21 cellular contexts compared by ENCODE assay signal in genomic region chr1:57546931-57547330, GRCh38.
"Had no signal": no experiment of that assay in that cellular context is flagged by ENCODE, and none has a peak within 500 bp of the region (broad histone marks: within the 10 kb centered on the region; RNA-seq: fewer than 3 reads in every experiment).

No MANE protein-coding gene starts in this region.

- H3K79me2 ChIP-seq: parathyroid adenoma had no signal

- H3K27ac ChIP-seq: body of pancreas, heart right ventricle, parathyroid adenoma, thyroid gland, upper lobe of right lung had no signal

- H3K4me3 ChIP-seq: body of pancreas, heart right ventricle, thyroid gland, upper lobe of right lung had no signal

- ATAC-seq: body of pancreas; heart right ventricle; left colon; right cardiac atrium; stimulated activated naive CD8-positive, alpha-beta T cell treated with anti-CD3 and anti-CD28 coated beads, Interleukin-15, Interleukin-2, amounts not matched to agents 100 U/mL and 50 U/mL, for 24 hours; upper lobe of right lung had no signal

- H3K4me1 ChIP-seq: body of pancreas, heart right ventricle, parathyroid adenoma, thyroid gland, upper lobe of right lung had no signal

- H3K36me3 ChIP-seq: heart right ventricle, thyroid gland, upper lobe of right lung had no signal

- H3K9ac ChIP-seq: parathyroid adenoma had no signal

- FAIRE-seq: keratinocyte had no signal

- H3K9me3 ChIP-seq: body of pancreas, heart right ventricle, thyroid gland, upper lobe of right lung had no signal

- H2AFZ ChIP-seq: parathyroid adenoma had no signal

- H3K27me3 ChIP-seq: body of pancreas, heart right ventricle, thyroid gland, upper lobe of right lung had no signal

- DNase-seq: activated CD4-positive, alpha-beta memory T cell treated with anti-CD3 and anti-CD28 coated beads for 36 hours; activated CD4-positive, alpha-beta T cell treated with anti-CD3 and anti-CD28 coated beads for 48 hours; activated CD4-positive, CD25-positive, alpha-beta regulatory T cell; activated gamma-delta T cell; activated T-cell treated with anti-CD3 and anti-CD28 coated beads for 4 hours; anterior cingulate cortex; body of pancreas; effector CD8-positive, alpha-beta T cell; erythroblast; foreskin fibroblast; heart right ventricle; left colon; nephron progenitor cell; right cardiac atrium; stimulated activated CD4-positive, alpha-beta T cell treated with anti-CD3 and anti-CD28 coated beads, Interleukin-4, amount 100 ng/mL, for 24 hours; stimulated activated naive CD8-positive, alpha-beta T cell treated with anti-CD3 and anti-CD28 coated beads, Interleukin-15, Interleukin-2, amounts not matched to agents 100 U/mL and 50 U/mL, for 24 hours; T-helper 9 cell; thyroid gland; upper lobe of right lung had no signal
